Comparison of ENCODE assay signal across 13 cellular contexts in the genomic region with DNA sequence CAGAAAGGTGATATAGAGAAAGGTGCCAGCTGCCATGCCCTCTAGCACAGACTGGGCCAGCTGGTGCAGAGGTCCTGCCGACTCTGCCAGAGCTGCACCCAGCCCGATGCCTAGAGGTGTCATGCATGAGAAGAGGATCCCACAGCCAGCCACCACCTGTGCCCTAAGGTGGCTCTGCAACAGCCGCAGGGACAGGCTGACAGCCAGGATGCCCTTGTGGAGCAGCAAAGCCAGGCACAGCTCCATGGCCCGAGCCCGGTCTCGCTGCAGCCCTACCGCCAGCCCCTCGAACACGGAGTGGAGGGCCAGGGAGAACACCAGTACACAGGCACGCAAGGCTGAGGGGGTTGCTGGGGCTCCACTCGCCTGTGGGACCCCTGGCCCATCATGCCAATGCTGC. TPM values are rescaled to one million over a fixed set of nuclear protein-coding genes. Genes with fewer than 3 reads are reported as not detected.
DNase-seq lines count a peak whose midpoint lies in the region; ATAC-seq and TF ChIP-seq lines count a peak whose summit lies in the region.
"Had no signal": no experiment of that assay in that cellular context is flagged by ENCODE, and none has a peak within 500 bp of the region (broad histone marks: within the 10 kb centered on the region; RNA-seq: fewer than 3 reads in every experiment).

No MANE protein-coding gene starts in this region.

- H3K27ac ChIP-seq in left ventricle myocardium inferior (replicated peaks) (peak overlapping the region; percentile 98), lower lobe of right lung (peak overlapping the region; percentile 58), upper lobe of left lung (peak overlapping the region in 3 of 4 donors; percentile 92 to 96 (median 94))

- TF ChIP-seq POLR2A in upper lobe of left lung (IDR thresholded peaks at IDR 0.05) = no peak

- H3K27me3 ChIP-seq in left ventricle myocardium inferior (ENCODE audit: low read depth) (no peaks in the 10 kb centered on the region), lower lobe of right lung (ENCODE audit: low read depth) (no peaks in the 10 kb centered on the region), upper lobe of left lung (no peaks in the 10 kb centered on the region)
- H3K27me3 ChIP-seq: body of pancreas, left lung, MG63, ovary had no signal

- no peak for DNase-seq in left ventricle myocardium inferior
- no peak for DNase-seq in left cardiac atrium
- DNase-seq in lower lobe of right lung = no peak
- peak in 1 of 2 donors; percentile 64 for DNase-seq in upper lobe of left lung
- DNase-seq in NCI-H748 (lab: John Stamatoyannopoulos, UW; ENCODE audit: unreplicated experiment) = no peak
- DNase-seq: activated CD4-positive, CD25-positive, alpha-beta regulatory T cell; body of pancreas; left lung; MG63; NCI-H2171; ovary had no signal

- TF ChIP-seq EP300 in upper lobe of left lung (IDR thresholded peaks at IDR 0.05) = no peak

- no peaks in the 10 kb centered on the region for H3K9me3 ChIP-seq in left ventricle myocardium inferior (replicated peaks)
- H3K9me3 ChIP-seq in lower lobe of right lung = no peaks in the 10 kb centered on the region
- no peaks in the 10 kb centered on the region for H3K9me3 ChIP-seq in upper lobe of left lung
- H3K9me3 ChIP-seq: body of pancreas, left lung, MG63, ovary had no signal

- intact Hi-C loops in left ventricle myocardium inferior (cut with micrococcal nuclease) = no loop called here
- intact Hi-C loops in left cardiac atrium (cut with DNase I) = no loop called here
- intact Hi-C loops in lower lobe of right lung (cut with DNase I) = no loop called here

- no peak overlapping the region for H3K4me3 ChIP-seq in left ventricle myocardium inferior
- H3K4me3 ChIP-seq in lower lobe of right lung = no peak overlapping the region
- no peak overlapping the region for H3K4me3 ChIP-seq in upper lobe of left lung
- H3K4me3 ChIP-seq: body of pancreas, MG63, ovary had no signal

- 94 to 100% methylated on average over 2 to 9 of the region's 11 CpGs for WGBS in upper lobe of left lung, 2 donors

- H3K4me1 ChIP-seq in left ventricle myocardium inferior = peaks cover 91% of the 10 kb centered on the region
- H3K4me1 ChIP-seq in lower lobe of right lung = peaks cover 71% of the 10 kb centered on the region
- H3K4me1 ChIP-seq in upper lobe of left lung = peaks cover 60 to 79% (median 65%) of the 10 kb centered on the region in 4 donors

- ATAC-seq in left cardiac atrium (no peak), lower lobe of right lung (no peak), upper lobe of left lung (ENCODE audit: low FRiP score in 2 of 2) (no peak), GM18502 (IDR thresholded peaks at IDR 0.05; ENCODE audit: poor library complexity, unreplicated experiment) (no peak)
- ATAC-seq: body of pancreas, left lung, SK-N-SH treated with all-trans-retinoic acid at 6 μM for 48 hours had no signal

- peaks cover 16% of the 10 kb centered on the region for H3K36me3 ChIP-seq in left ventricle myocardium inferior
- peaks cover 28% of the 10 kb centered on the region for H3K36me3 ChIP-seq in lower lobe of right lung
- peaks cover 0 to 28% (median 11%) of the 10 kb centered on the region in 4 donors for H3K36me3 ChIP-seq in upper lobe of left lung
- H3K36me3 ChIP-seq: ovary had no signal

- TF ChIP-seq CTCF in left ventricle myocardium inferior (IDR thresholded peaks at IDR 0.05; ENCODE audit: borderline replicate concordance) (no peak), lower lobe of right lung (IDR thresholded peaks at IDR 0.05) (no peak), upper lobe of left lung (IDR thresholded peaks at IDR 0.05) (no peak)

RNA-seq across cellular contexts. Expression of gene CRTC2, which starts 1.8 kb away (rescaled TPM):
- total RNA-seq in left ventricle myocardium inferior (19.7 TPM), left cardiac atrium (10 to 100 TPM; 17.3 to 19.6 TPM), lower lobe of right lung (55.8 TPM), upper lobe of left lung (10 to 100 TPM; 19.4 to 93.2 (median 37.6) TPM)

RNA-seq across cellular contexts. Expression of gene SLC39A1, which starts 3.1 kb away (rescaled TPM):
- total RNA-seq in left ventricle myocardium inferior = 39.8 TPM
- 10 to 100 TPM; 63.2 to 77.6 TPM for total RNA-seq in left cardiac atrium
- 98.4 TPM for total RNA-seq in lower lobe of right lung
- total RNA-seq in upper lobe of left lung = 100 to 1,000 TPM in 3 of 6 donors, 10 to 100 TPM in 3; 41.9 to 145 (median 102) TPM

RNA-seq across cellular contexts. Expression of gene CREB3L4, which starts 7.5 kb away (rescaled TPM):
- total RNA-seq in left ventricle myocardium inferior (4.8 TPM), left cardiac atrium (1 to 10 TPM; 3.4 to 5.7 TPM), lower lobe of right lung (12.2 TPM), upper lobe of left lung (10 to 100 TPM in 3 of 6 donors, 1 to 10 TPM in 3; 4.7 to 17.4 (median 9.4) TPM)

RNA-seq across cellular contexts. Expression of gene DENND4B, which starts 13.7 kb away (rescaled TPM):
- total RNA-seq in left ventricle myocardium inferior (44.6 TPM), left cardiac atrium (10 to 100 TPM; 41.5 to 49.5 TPM), lower lobe of right lung (95.4 TPM), upper lobe of left lung (100 to 1,000 TPM in 4 of 6 donors, 10 to 100 TPM in 2; 43.3 to 151 (median 103) TPM)

RNA-seq across cellular contexts. Expression of gene JTB, which starts 17.3 kb away (rescaled TPM):
- 75.8 TPM for total RNA-seq in left ventricle myocardium inferior
- total RNA-seq in left cardiac atrium = 100 to 1,000 TPM in 1 of 2 donors, 10 to 100 TPM in 1; 89.6 to 102 TPM
- 121 TPM for total RNA-seq in lower lobe of right lung
- total RNA-seq in upper lobe of left lung = 100 to 1,000 TPM; 123 to 285 (median 157) TPM
